ENCODE assay signal across 14 cellular contexts in genomic region chr7:70588151-70588550, GRCh38.
"Had no signal": no experiment of that assay in that cellular context is flagged by ENCODE, and none has a peak within 500 bp of the region (broad histone marks: within the 10 kb centered on the region; RNA-seq: fewer than 3 reads in every experiment).

No MANE protein-coding gene starts in this region.

- ATAC-seq: activated CD4-positive, CD25-positive, alpha-beta regulatory T cell treated with anti-CD3 and anti-CD28 coated beads, Interleukin-2, amount 50 U/mL, for 24 hours; heart left ventricle; left lung; naive thymus-derived CD8-positive, alpha-beta T cell; stimulated activated effector memory CD8-positive, alpha-beta T cell treated with anti-CD3 and anti-CD28 coated beads, Interleukin-12 subunit alpha, Interleukin-12 subunit beta, amount 100 ng/mL, for 72 hours had no signal

- H3K4me3 Mint-ChIP-seq: activated naive CD8-positive, alpha-beta T cell treated with anti-CD3 and anti-CD28 coated beads, Interleukin-2, amount 10 ng/mL, durations not matched to agents 7 days and 5 days; memory B cell; naive thymus-derived CD8-positive, alpha-beta T cell; stimulated activated effector memory CD8-positive, alpha-beta T cell treated with anti-CD3 and anti-CD28 coated beads, Interleukin-12 subunit alpha, Interleukin-12 subunit beta, amount 100 ng/mL, for 72 hours; T-cell had no signal

- H3K4me3 ChIP-seq: heart left ventricle, left lung had no signal

- H3K9me3 ChIP-seq: heart left ventricle, left lung had no signal

- H3K36me3 ChIP-seq: heart left ventricle, left lung had no signal

- DNase-seq: activated CD4-positive, alpha-beta T cell treated with anti-CD3 and anti-CD28 coated beads, Interleukin-2, amount 50 U/mL, for 1 hour; activated CD8-positive, alpha-beta memory T cell treated with anti-CD3 and anti-CD28 coated beads for 24 hours; activated naive CD8-positive, alpha-beta T cell treated with anti-CD3 and anti-CD28 coated beads, Interleukin-2, amount 10 ng/mL, durations not matched to agents 7 days and 5 days; anterior cingulate cortex; dermis blood vessel endothelial cell; heart left ventricle; left lung; naive thymus-derived CD8-positive, alpha-beta T cell; stimulated activated CD4-positive, alpha-beta T cell treated with anti-CD3 and anti-CD28 coated beads, Interleukin-2, amount 100 ng/mL, for 24 hours; T-cell; T-helper 9 cell had no signal

- H3K36me3 Mint-ChIP-seq: activated naive CD8-positive, alpha-beta T cell treated with anti-CD3 and anti-CD28 coated beads, Interleukin-2, amount 10 ng/mL, durations not matched to agents 7 days and 5 days; naive thymus-derived CD8-positive, alpha-beta T cell; stimulated activated effector memory CD8-positive, alpha-beta T cell treated with anti-CD3 and anti-CD28 coated beads, Interleukin-12 subunit alpha, Interleukin-12 subunit beta, amount 100 ng/mL, for 72 hours; T-cell had no signal

- H3K27ac Mint-ChIP-seq: activated naive CD8-positive, alpha-beta T cell treated with anti-CD3 and anti-CD28 coated beads, Interleukin-2, amount 10 ng/mL, durations not matched to agents 7 days and 5 days; memory B cell; naive thymus-derived CD8-positive, alpha-beta T cell; stimulated activated effector memory CD8-positive, alpha-beta T cell treated with anti-CD3 and anti-CD28 coated beads, Interleukin-12 subunit alpha, Interleukin-12 subunit beta, amount 100 ng/mL, for 72 hours; T-cell had no signal

- H3K27me3 Mint-ChIP-seq: activated naive CD8-positive, alpha-beta T cell treated with anti-CD3 and anti-CD28 coated beads, Interleukin-2, amount 10 ng/mL, durations not matched to agents 7 days and 5 days; T-cell had no signal

- H3K27me3 ChIP-seq: heart left ventricle, left lung had no signal

- H3K4me1 Mint-ChIP-seq: activated naive CD8-positive, alpha-beta T cell treated with anti-CD3 and anti-CD28 coated beads, Interleukin-2, amount 10 ng/mL, durations not matched to agents 7 days and 5 days; memory B cell had no signal

- H3K4me1 ChIP-seq: heart left ventricle, left lung had no signal

- H3K27ac ChIP-seq: heart left ventricle, left lung had no signal

- H3K9me3 Mint-ChIP-seq: activated naive CD8-positive, alpha-beta T cell treated with anti-CD3 and anti-CD28 coated beads, Interleukin-2, amount 10 ng/mL, durations not matched to agents 7 days and 5 days; memory B cell; naive thymus-derived CD8-positive, alpha-beta T cell; stimulated activated effector memory CD8-positive, alpha-beta T cell treated with anti-CD3 and anti-CD28 coated beads, Interleukin-12 subunit alpha, Interleukin-12 subunit beta, amount 100 ng/mL, for 72 hours; T-cell had no signal
